Comparison of ENCODE assay signal across 11 cellular contexts in genomic region chr19:57092991-57093390, GRCh38. TPM values are rescaled to one million over a fixed set of nuclear protein-coding genes. Genes with fewer than 3 reads are reported as not detected.
"Had no signal": no experiment of that assay in that cellular context is flagged by ENCODE, and none has a peak within 500 bp of the region (broad histone marks: within the 10 kb centered on the region; RNA-seq: fewer than 3 reads in every experiment).

No MANE protein-coding gene starts in this region.

RNA-seq across cellular contexts. Expression of gene USP29, which starts 26.8 kb away (rescaled TPM):
- total RNA-seq: OCI-LY7, PC-3, PC-9, Peyer's patch, Right ventricle myocardium inferior, Right ventricle myocardium superior, RPMI7951, SJCRH30, SJSA1, SK-MEL-5 had no signal
- polyA plus RNA-seq: SK-N-SH had no signal

RNA-seq across cellular contexts. Expression of gene ZIM3, which starts 52.0 kb away (rescaled TPM):
- total RNA-seq: OCI-LY7, PC-3, PC-9, Peyer's patch, Right ventricle myocardium inferior, Right ventricle myocardium superior, RPMI7951, SJCRH30, SJSA1, SK-MEL-5 had no signal
- polyA plus RNA-seq: SK-N-SH had no signal
